ENCODE assay signal across 9 cellular contexts in genomic region chr6:42224222-42225042, GRCh38. TPM values are rescaled to one million over a fixed set of nuclear protein-coding genes. Genes with fewer than 3 reads are reported as not detected.
A peak's percentile ranks its signal among the peaks of the same experiment; 100 is the strongest.
DNase-seq lines count a peak whose midpoint lies in the region; ATAC-seq and TF ChIP-seq lines count a peak whose summit lies in the region.
"Had no signal": no experiment of that assay in that cellular context is flagged by ENCODE, and none has a peak within 500 bp of the region (broad histone marks: within the 10 kb centered on the region; RNA-seq: fewer than 3 reads in every experiment).

No MANE protein-coding gene starts in this region.

- H3K4me1 ChIP-seq in Panc1 (ENCODE audit: control insufficient read depth, insufficient read depth, low read length) = peaks cover 87% of the 10 kb centered on the region
- peaks cover 5% of the 10 kb centered on the region for H3K4me1 ChIP-seq in left ventricle myocardium inferior

- no peaks in the 10 kb centered on the region for H3K36me3 ChIP-seq in Panc1 (ENCODE audit: control insufficient read depth, insufficient read depth, low read length)
- H3K36me3 ChIP-seq in left ventricle myocardium inferior = no peaks in the 10 kb centered on the region

- H3K27ac ChIP-seq in Panc1 (ENCODE audit: low read length) (peak overlapping the region; percentile 100), left ventricle myocardium inferior (replicated peaks) (no peak overlapping the region)

- in situ Hi-C loops in Panc1 (cut with HindIII; ENCODE audit: low pct_unique_long_range_greater_than_20kb, low sequenced_read_pairs) = no loop called here

- CTCF ChIA-PET in Panc1 (lab: Charles Lee) = no interaction called here

- H3K4me3 ChIP-seq in Panc1 (ENCODE audit: low read depth in 2 of 2, low read length in 2 of 2) (peak overlapping the region in 1 of 2 experiments; percentile 23; a peak in 2 of 4 replicates), left ventricle myocardium inferior (no peak overlapping the region)

- no peaks in the 10 kb centered on the region for H3K27me3 ChIP-seq in Panc1 (ENCODE audit: control insufficient read depth, insufficient read depth, low read length)
- no peaks in the 10 kb centered on the region for H3K27me3 ChIP-seq in left ventricle myocardium inferior (ENCODE audit: low read depth)

- TF ChIP-seq CTCF in Panc1 (IDR thresholded peaks at IDR 0.05) (no peak), left ventricle myocardium inferior (IDR thresholded peaks at IDR 0.05; ENCODE audit: borderline replicate concordance) (no peak)

- H3K9me3 ChIP-seq in Panc1 (ENCODE audit: control insufficient read depth, insufficient read depth, low read depth, low read length) = no peaks in the 10 kb centered on the region
- H3K9me3 ChIP-seq in left ventricle myocardium inferior (replicated peaks) = no peaks in the 10 kb centered on the region

- BruUV-seq in Panc1 (replicated peaks; lab: Mats Ljungman, UMichigan) = no TSS peak

- POLR2A ChIA-PET in Panc1 (lab: Charles Lee) = interaction anchor here (0.7 kb wide), 3 partner anchors 96 to 203 kb away, joined by 3 to 4 read pairs (median 4); no protein-coding TSS in a partner anchor

- intact Hi-C loops in Panc1 (cut with micrococcal nuclease; ENCODE audit: unreplicated experiment) (no loop called here), left ventricle myocardium inferior (cut with micrococcal nuclease) (no loop called here)

- peak; percentile 84 for ATAC-seq in HG02678 (IDR thresholded peaks at IDR 0.05; ENCODE audit: unreplicated experiment)
- peak; percentile 74 for ATAC-seq in Panc1

- peak; percentile 13 for DNase-seq in activated naive CD4-positive, alpha-beta T cell treated with Interleukin-2 at 50 U/mL for 16 hours
- DNase-seq in activated naive CD4-positive, alpha-beta T cell treated with anti-CD3 and anti-CD28 coated beads, Interleukin-2, amount 50 U/mL, for 16 hours = no peak
- DNase-seq in Panc1 (ENCODE audit: low read depth, low spot score) (peak; percentile 98), inferior parietal cortex (ENCODE audit: extremely low spot score) (peak; percentile 11), MV-4-11 (lab: John Stamatoyannopoulos, UW) (no peak), NCI-H2171 (lab: John Stamatoyannopoulos, UW) (no peak), left ventricle myocardium inferior (no peak)

RNA-seq across cellular contexts. Expression of gene MRPS10, which starts 6.8 kb away (rescaled TPM):
- total RNA-seq in Panc1 (2021; ENCODE audit: unreplicated experiment) = 67.6 TPM
- polyA plus RNA-seq in Panc1 (2012; ENCODE audit: insufficient read length) = 48.0 TPM
- 64.3 TPM for total RNA-seq in left ventricle myocardium inferior

RNA-seq across cellular contexts. Expression of gene GUCA1B, which starts 29.7 kb away (rescaled TPM):
- total RNA-seq in Panc1 (2021; ENCODE audit: unreplicated experiment) (1.4 TPM), left ventricle myocardium inferior (1.1 TPM)
- polyA plus RNA-seq in Panc1 (2012; ENCODE audit: insufficient read length) = 0.93 TPM

RNA-seq across cellular contexts. Expression of gene GUCA1A, which starts 51.3 kb away (rescaled TPM):
- total RNA-seq in Panc1 (2021; ENCODE audit: unreplicated experiment) (not detected), left ventricle myocardium inferior (not detected)
- polyA plus RNA-seq in Panc1 (2012; ENCODE audit: insufficient read length) = not detected
- total RNA-seq: dermis microvascular lymphatic vessel endothelial cell had no signal

Comparison
In these comparisons a context has a peak if more than half of its experiments do, and no peak if none do; other contexts are left out.
1. DNase-seq: peak in activated naive CD4-positive, alpha-beta T cell treated with Interleukin-2 at 50 U/mL for 16 hours (single experiment), Panc1 (single experiment) and inferior parietal cortex (single experiment); none in activated naive CD4-positive, alpha-beta T cell treated with anti-CD3 and anti-CD28 coated beads, Interleukin-2, amount 50 U/mL, for 16 hours (single experiment), MV-4-11 (single experiment), NCI-H2171 (single experiment) and left ventricle myocardium inferior (single experiment).